In genomic region chr7:134662166-134662870, GRCh38 we compare ENCODE assay signal across 31 cellular contexts. TPM values are rescaled to one million over a fixed set of nuclear protein-coding genes. Genes with fewer than 3 reads are reported as not detected.
DNase-seq lines count a peak whose midpoint lies in the region; ATAC-seq and TF ChIP-seq lines count a peak whose summit lies in the region.
"Had no signal": no experiment of that assay in that cellular context is flagged by ENCODE, and none has a peak within 500 bp of the region (broad histone marks: within the 10 kb centered on the region; RNA-seq: fewer than 3 reads in every experiment).

No MANE protein-coding gene starts in this region.

- ATAC-seq in activated T-cell treated with anti-CD3 and anti-CD28 coated beads, Interleukin-2, amount 50 U/mL, for 72 hours (replicated peaks in 1 of 2) = peak in 1 of 2 donors; percentile 25
- no peak for ATAC-seq in activated T-cell treated with anti-CD3 and anti-CD28 coated beads, Interleukin-2, amount 50 U/mL, for 4 hours
- ATAC-seq in GM21423 (IDR thresholded peaks at IDR 0.05; ENCODE audit: unreplicated experiment) = no peak
- ATAC-seq: A549; activated CD8-positive, alpha-beta memory T cell treated with anti-CD3 and anti-CD28 coated beads, Interleukin-2, amount 10 ng/mL, durations not matched to agents 7 days and 5 days; left cardiac atrium; T-cell; upper lobe of right lung had no signal

- H3K27me3 Mint-ChIP-seq in activated T-cell treated with anti-CD3 and anti-CD28 coated beads, Interleukin-2, amount 50 U/mL, for 72 hours (ENCODE audit: low read depth) = no peaks in the 10 kb centered on the region
- no peaks in the 10 kb centered on the region for H3K27me3 Mint-ChIP-seq in activated T-cell treated with anti-CD3 and anti-CD28 coated beads, Interleukin-2, amount 50 U/mL, for 4 hours (ENCODE audit: low read depth)
- H3K27me3 Mint-ChIP-seq in chondrocyte (ENCODE audit: low read depth) = no peaks in the 10 kb centered on the region
- H3K27me3 Mint-ChIP-seq: activated CD4-positive, alpha-beta T cell treated with anti-CD3 and anti-CD28 coated beads, Interleukin-2, amount 10 ng/mL, durations not matched to agents 7 days and 5 days; activated CD8-positive, alpha-beta memory T cell treated with anti-CD3 and anti-CD28 coated beads, Interleukin-2, amount 10 ng/mL, durations not matched to agents 7 days and 5 days; B cell; CD8-positive, alpha-beta memory T cell; T-cell had no signal

- H3K27ac Mint-ChIP-seq in activated T-cell treated with anti-CD3 and anti-CD28 coated beads, Interleukin-2, amount 50 U/mL, for 72 hours = peak overlapping the region; percentile 13
- H3K27ac Mint-ChIP-seq in chondrocyte (ENCODE audit: unreplicated experiment) = peak overlapping the region; percentile 92
- H3K27ac Mint-ChIP-seq: activated CD4-positive, alpha-beta T cell treated with anti-CD3 and anti-CD28 coated beads, Interleukin-2, amount 10 ng/mL, durations not matched to agents 7 days and 5 days; activated CD8-positive, alpha-beta memory T cell treated with anti-CD3 and anti-CD28 coated beads, Interleukin-2, amount 10 ng/mL, durations not matched to agents 7 days and 5 days; activated T-helper 1 cell treated with anti-CD3 and anti-CD28 coated beads, Interleukin-12 subunit alpha, Interleukin-12 subunit beta, Interleukin-2, Interleukin-4 antibody, amounts not matched to agents 30 ng/mL and 10 ng/mL and 1 ng/mL, durations not matched to agents 14 hours and 24 hours and 36 hours; B cell; CD8-positive, alpha-beta memory T cell had no signal

- TF ChIP-seq CTCF in chondrocyte (IDR thresholded peaks at IDR 0.05) (no peak), BE2C (IDR thresholded peaks at IDR 0.05; ENCODE audit: low read depth, low read length) (no peak)

- H3K9me3 ChIP-seq in BE2C = no peaks in the 10 kb centered on the region
- H3K9me3 ChIP-seq: A549, ovary, SJCRH30, upper lobe of right lung had no signal

- no peaks in the 10 kb centered on the region for H3K36me3 ChIP-seq in BE2C
- H3K36me3 ChIP-seq: ovary had no signal

- H3K4me3 ChIP-seq in BE2C (ENCODE audit: low read depth, low read length) = no peak overlapping the region
- H3K4me3 ChIP-seq: A549, ovary, SJCRH30, upper lobe of right lung had no signal

- peak overlapping the region in 1 of 2 donors; percentile 4 for H3K4me3 Mint-ChIP-seq in activated T-cell treated with anti-CD3 and anti-CD28 coated beads, Interleukin-2, amount 50 U/mL, for 72 hours
- no peak overlapping the region for H3K4me3 Mint-ChIP-seq in activated T-cell treated with anti-CD3 and anti-CD28 coated beads, Interleukin-2, amount 50 U/mL, for 4 hours
- H3K4me3 Mint-ChIP-seq in chondrocyte (ENCODE audit: unreplicated experiment) = no peak overlapping the region
- H3K4me3 Mint-ChIP-seq: activated CD4-positive, alpha-beta T cell treated with anti-CD3 and anti-CD28 coated beads, Interleukin-2, amount 10 ng/mL, durations not matched to agents 7 days and 5 days; activated CD8-positive, alpha-beta memory T cell treated with anti-CD3 and anti-CD28 coated beads, Interleukin-2, amount 10 ng/mL, durations not matched to agents 7 days and 5 days; activated T-helper 1 cell treated with anti-CD3 and anti-CD28 coated beads, Interleukin-12 subunit alpha, Interleukin-12 subunit beta, Interleukin-2, Interleukin-4 antibody, amounts not matched to agents 30 ng/mL and 10 ng/mL and 1 ng/mL, durations not matched to agents 14 hours and 24 hours and 36 hours; B cell; CD8-positive, alpha-beta memory T cell; nephron progenitor cell; T-cell had no signal

- H3K4me1 Mint-ChIP-seq in activated T-cell treated with anti-CD3 and anti-CD28 coated beads, Interleukin-2, amount 50 U/mL, for 72 hours (ENCODE audit: low read depth) = peaks cover 38% of the 10 kb centered on the region
- peaks cover 24% of the 10 kb centered on the region for H3K4me1 Mint-ChIP-seq in activated T-cell treated with anti-CD3 and anti-CD28 coated beads, Interleukin-2, amount 50 U/mL, for 4 hours (ENCODE audit: low read depth)
- peaks cover 62% of the 10 kb centered on the region for H3K4me1 Mint-ChIP-seq in chondrocyte (ENCODE audit: low read depth)

- DNase-seq in activated T-cell treated with anti-CD3 and anti-CD28 coated beads, Interleukin-2, amount 50 U/mL, for 72 hours = no peak
- no peak for DNase-seq in activated T-cell treated with anti-CD3 and anti-CD28 coated beads, Interleukin-2, amount 50 U/mL, for 4 hours
- DNase-seq in chondrocyte (ENCODE audit: low spot score) = no peak
- peak; percentile 53 for DNase-seq in iris pigment epithelial cell (ENCODE audit: low read depth)
- no peak for DNase-seq in BE2C
- DNase-seq in HUDEP-2 (lab: John Stamatoyannopoulos, UW; ENCODE audit: unreplicated experiment in 76 of 76) = no peak
- DNase-seq in glomerular visceral epithelial cell (ENCODE audit: extremely low spot score) = no peak
- DNase-seq: activated CD4-positive, alpha-beta T cell treated with anti-CD3 and anti-CD28 coated beads, Interleukin-2, amount 10 ng/mL, durations not matched to agents 7 days and 5 days; activated CD8-positive, alpha-beta memory T cell treated with anti-CD3 and anti-CD28 coated beads, Interleukin-2, amount 10 ng/mL, durations not matched to agents 7 days and 5 days; activated naive CD4-positive, alpha-beta T cell treated with anti-CD3 and anti-CD28 coated beads, Interleukin-2, amount 50 U/mL, for 16 hours; amygdala; CD8-positive, alpha-beta memory T cell; effector CD8-positive, alpha-beta T cell; EL; KG1; left cardiac atrium; NCI-H1105; NCI-H187; NCI-H2171; nephron progenitor cell; ovary; retina; SJCRH30; small intestine; stimulated activated naive CD4-positive, alpha-beta T cell treated with Interleukin-2 at 50 U/mL for 16 hours; T-cell; upper lobe of right lung had no signal

- no peaks in the 10 kb centered on the region for H3K27me3 ChIP-seq in BE2C
- H3K27me3 ChIP-seq: ovary, SJCRH30, upper lobe of right lung had no signal

- H3K9me3 Mint-ChIP-seq in activated T-cell treated with anti-CD3 and anti-CD28 coated beads, Interleukin-2, amount 50 U/mL, for 72 hours = no peaks in the 10 kb centered on the region
- H3K9me3 Mint-ChIP-seq in activated T-cell treated with anti-CD3 and anti-CD28 coated beads, Interleukin-2, amount 50 U/mL, for 4 hours = no peaks in the 10 kb centered on the region
- H3K9me3 Mint-ChIP-seq in chondrocyte (ENCODE audit: low read depth) = no peaks in the 10 kb centered on the region
- H3K9me3 Mint-ChIP-seq: activated CD4-positive, alpha-beta T cell treated with anti-CD3 and anti-CD28 coated beads, Interleukin-2, amount 10 ng/mL, durations not matched to agents 7 days and 5 days; CD8-positive, alpha-beta memory T cell; nephron progenitor cell; T-cell had no signal

- H3K36me3 Mint-ChIP-seq in activated T-cell treated with anti-CD3 and anti-CD28 coated beads, Interleukin-2, amount 50 U/mL, for 72 hours (ENCODE audit: insufficient read depth in 2 of 2) = peaks cover 10 to 15% of the 10 kb centered on the region in 2 donors
- H3K36me3 Mint-ChIP-seq in activated T-cell treated with anti-CD3 and anti-CD28 coated beads, Interleukin-2, amount 50 U/mL, for 4 hours (ENCODE audit: insufficient read depth) = peaks cover 51% of the 10 kb centered on the region
- H3K36me3 Mint-ChIP-seq in chondrocyte (ENCODE audit: low read depth) = peaks cover 17% of the 10 kb centered on the region

- no peaks in the 10 kb centered on the region for H3K4me1 ChIP-seq in BE2C
- H3K4me1 ChIP-seq: upper lobe of right lung had no signal

RNA-seq across cellular contexts. Expression of gene BPGM, which starts 15.7 kb away (rescaled TPM):
- 10 to 100 TPM; 22.3 to 27.7 TPM for total RNA-seq in activated T-cell treated with anti-CD3 and anti-CD28 coated beads, Interleukin-2, amount 50 U/mL, for 72 hours
- 10 to 100 TPM; 12.5 to 14.7 (median 13.4) TPM for total RNA-seq in activated T-cell treated with anti-CD3 and anti-CD28 coated beads, Interleukin-2, amount 50 U/mL, for 4 hours
- total RNA-seq in chondrocyte = 26.1 to 29.6 TPM (median 29.5 TPM) in 3 replicates
- 30.0 TPM for polyA plus RNA-seq in BE2C (2012; ENCODE audit: insufficient read depth, insufficient read length, low read depth)
